15 cellular contexts compared by ENCODE assay signal in the genomic region with DNA sequence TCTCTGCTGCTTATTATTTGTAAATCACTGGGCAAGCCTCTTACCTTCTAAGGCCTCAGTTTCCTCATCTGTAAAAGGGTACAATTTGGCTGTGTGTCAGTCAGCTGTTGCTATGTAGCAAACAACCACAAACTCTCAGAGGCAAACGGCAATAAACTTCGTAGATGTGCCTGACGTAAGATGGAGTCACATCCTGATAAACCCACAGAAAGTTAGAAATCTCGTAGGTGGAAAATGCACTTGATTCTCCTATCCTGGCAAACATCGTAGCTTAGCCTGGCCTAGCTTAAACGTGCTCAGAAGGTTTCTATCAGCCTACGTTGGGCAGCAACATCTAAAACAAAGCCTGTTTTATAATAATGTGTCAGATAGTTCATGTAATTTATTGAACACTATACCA. TPM values are rescaled to one million over a fixed set of nuclear protein-coding genes. Genes with fewer than 3 reads are reported as not detected.
A peak's percentile ranks its signal among the peaks of the same experiment; 100 is the strongest.
DNase-seq lines count a peak whose midpoint lies in the region; ATAC-seq and TF ChIP-seq lines count a peak whose summit lies in the region.
"Had no signal": no experiment of that assay in that cellular context is flagged by ENCODE, and none has a peak within 500 bp of the region (broad histone marks: within the 10 kb centered on the region; RNA-seq: fewer than 3 reads in every experiment).

No MANE protein-coding gene starts in this region.

- no peak overlapping the region for H3K27ac ChIP-seq in PC-3 (ENCODE audit: low read length)
- no peak overlapping the region for H3K27ac ChIP-seq in brain microvascular endothelial cell
- H3K27ac ChIP-seq: SJCRH30 had no signal

- POLR2A ChIA-PET in PC-3 (lab: Charles Lee; ENCODE audit: unreplicated experiment), result no interaction called here

- peak; percentile 2 for DNase-seq in CD1c-positive myeloid dendritic cell (ENCODE audit: extremely low spot score)
- DNase-seq in GM13976 (ENCODE audit: low spot score), result peak; percentile 5
- peak; percentile 36 for DNase-seq in PC-3
- peak; percentile 27 for DNase-seq in dermis blood vessel endothelial cell
- no peak for DNase-seq in brain microvascular endothelial cell
- DNase-seq in NCI-H526 (lab: John Stamatoyannopoulos, UW), result no peak
- no peak for DNase-seq in NCI-H510A treated with DMSO at 0.1 percent for 48 hours (lab: John Stamatoyannopoulos, UW)
- DNase-seq: BE2C; CD8-positive, alpha-beta memory T cell; IMR-90; NCI-H1092; NCI-H2107; NCI-H748 treated with DMSO at 0.1 percent for 48 hours; SJCRH30 had no signal

- TF ChIP-seq CTCF in GM13976 (IDR thresholded peaks at IDR 0.05; ENCODE audit: borderline replicate concordance, control extremely low read depth, extremely low read depth, insufficient read depth, missing control alignments), result no peak
- no peak for TF ChIP-seq CTCF in PC-3 (conservative IDR thresholded peaks at IDR 0.05; ENCODE audit: low read depth, low read length)
- TF ChIP-seq CTCF in brain microvascular endothelial cell (IDR thresholded peaks at IDR 0.05; ENCODE audit: low read depth, low read length, missing control alignments), result no peak

- BruUV-seq in PC-3 (replicated peaks; lab: Mats Ljungman, UMichigan), result no TSS peak

- ATAC-seq in PC-3, result peak; percentile 35
- ATAC-seq: HCT116 had no signal

- no peaks in the 10 kb centered on the region for H3F3A ChIP-seq in PC-3 (ENCODE audit: low read length, unreplicated experiment)

- no peaks in the 10 kb centered on the region for H4K20me1 ChIP-seq in PC-3 (ENCODE audit: low read length)

- CTCF ChIA-PET in PC-3 (lab: Charles Lee), result no interaction called here

- H3K27me3 ChIP-seq in PC-3 (ENCODE audit: low read length) (no peaks in the 10 kb centered on the region), brain microvascular endothelial cell (replicated peaks) (peaks cover 5% of the 10 kb centered on the region)
- H3K27me3 ChIP-seq: BE2C had no signal

- H3K9me3 ChIP-seq in PC-3 (ENCODE audit: low read length), result no peaks in the 10 kb centered on the region
- H3K9me3 ChIP-seq: BE2C, SJCRH30 had no signal

- intact Hi-C loops in PC-3 (cut with micrococcal nuclease), result no loop called here

- H2AFZ ChIP-seq in PC-3 (ENCODE audit: low read length), result no peak overlapping the region

- H3K4me2 ChIP-seq in PC-3 (ENCODE audit: low read length), result no peak overlapping the region

- in situ Hi-C loops in GM13976 (cut with MboI; ENCODE audit: low sequenced_read_pairs, unreplicated experiment), result no loop called here
- in situ Hi-C loops in brain microvascular endothelial cell (cut with HindIII; ENCODE audit: low pct_ligation_motif_present, low sequenced_read_pairs), result no loop called here

- H3K36me3 ChIP-seq in PC-3 (ENCODE audit: low read depth, low read length) (no peaks in the 10 kb centered on the region), brain microvascular endothelial cell (replicated peaks) (no peaks in the 10 kb centered on the region)
- H3K36me3 ChIP-seq: BE2C, SJCRH30 had no signal

- no peak overlapping the region for H3K9ac ChIP-seq in PC-3 (ENCODE audit: low read length)

- no peaks in the 10 kb centered on the region for H3K9me2 ChIP-seq in PC-3 (replicated peaks; ENCODE audit: low read length)

- no peak overlapping the region for H3K4me3 ChIP-seq in PC-3 (ENCODE audit: low read length)
- H3K4me3 ChIP-seq in brain microvascular endothelial cell (ENCODE audit: low read depth, low read length), result no peak overlapping the region
- H3K4me3 ChIP-seq: SJCRH30 had no signal

- H3K4me1 ChIP-seq in PC-3 (ENCODE audit: insufficient read depth, low read length), result no peaks in the 10 kb centered on the region
- H3K4me1 ChIP-seq: BE2C, SJCRH30 had no signal

- H3K79me2 ChIP-seq in PC-3 (ENCODE audit: low read length), result no peaks in the 10 kb centered on the region

RNA-seq across cellular contexts. Expression of a gene that starts 35.0 kb away (rescaled TPM):
- total RNA-seq in PC-3 (2014; rRNA removed), result 0.07 and 0.46 TPM in 2 replicates
- total RNA-seq in dermis blood vessel endothelial cell, result 0.34 and 1.5 TPM in 2 replicates
- total RNA-seq: CD8-positive, alpha-beta memory T cell; IMR-90 had no signal

Comparison
In these comparisons a context has a peak if more than half of its experiments do, and no peak if none do; other contexts are left out.
1. DNase-seq: peak in CD1c-positive myeloid dendritic cell (single experiment), GM13976 (single experiment), PC-3 (single experiment) and dermis blood vessel endothelial cell (single experiment); none in brain microvascular endothelial cell (single experiment), NCI-H526 (0 of 2) and NCI-H510A treated with DMSO at 0.1 percent for 48 hours (single experiment).